Comparison of ENCODE assay signal across 1 cellular context in genomic region chr19:45455707-45456499, GRCh38.
TF ChIP-seq lines count a peak whose summit lies in the region.

No MANE protein-coding gene starts in this region.

TF ChIP-seq in IMR-90, 13 proteins besides CTCF, POLR2A, EP300 and RAD21 (continued from another document):
- TF ChIP-seq, protein P1, sequence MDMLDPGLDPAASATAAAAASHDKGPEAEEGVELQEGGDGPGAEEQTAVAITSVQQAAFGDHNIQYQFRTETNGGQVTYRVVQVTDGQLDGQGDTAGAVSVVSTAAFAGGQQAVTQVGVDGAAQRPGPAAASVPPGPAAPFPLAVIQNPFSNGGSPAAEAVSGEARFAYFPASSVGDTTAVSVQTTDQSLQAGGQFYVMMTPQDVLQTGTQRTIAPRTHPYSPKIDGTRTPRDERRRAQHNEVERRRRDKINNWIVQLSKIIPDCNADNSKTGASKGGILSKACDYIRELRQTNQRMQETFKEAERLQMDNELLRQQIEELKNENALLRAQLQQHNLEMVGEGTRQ (IDR thresholded peaks at IDR 0.05; ENCODE audit: low read depth, low read length) = peak; percentile 90
- TF ChIP-seq MXI1 (IDR thresholded peaks at IDR 0.05; ENCODE audit: borderline replicate concordance, low read depth, low read length) (no peak; the same call in 1 of the 2 replicates), FOS (IDR thresholded peaks at IDR 0.05; ENCODE audit: low read depth, low read length) (peak; percentile 97), NFE2L2 (IDR thresholded peaks at IDR 0.05; ENCODE audit: low read depth, low read length) (peak; percentile 70; the same call in 1 of the 2 replicates), CEBPB (IDR thresholded peaks at IDR 0.05; ENCODE audit: low read depth, low read length) (peak; percentile 18), MAFK (IDR thresholded peaks at IDR 0.05; ENCODE audit: low read depth, low read length) (peak; percentile 39; the same call in 1 of the 2 replicates), RCOR1 (IDR thresholded peaks at IDR 0.05; ENCODE audit: insufficient replicate concordance, low read length) (no peak), BHLHE40 (IDR thresholded peaks at IDR 0.05; ENCODE audit: low read depth, low read length) (peak; percentile 94), SMC3 (IDR thresholded peaks at IDR 0.05; ENCODE audit: low read depth, low read length) (peak; percentile 19; the same call in 1 of the 2 replicates)
